Comparison of ENCODE assay signal across 14 cellular contexts in the genomic region with DNA sequence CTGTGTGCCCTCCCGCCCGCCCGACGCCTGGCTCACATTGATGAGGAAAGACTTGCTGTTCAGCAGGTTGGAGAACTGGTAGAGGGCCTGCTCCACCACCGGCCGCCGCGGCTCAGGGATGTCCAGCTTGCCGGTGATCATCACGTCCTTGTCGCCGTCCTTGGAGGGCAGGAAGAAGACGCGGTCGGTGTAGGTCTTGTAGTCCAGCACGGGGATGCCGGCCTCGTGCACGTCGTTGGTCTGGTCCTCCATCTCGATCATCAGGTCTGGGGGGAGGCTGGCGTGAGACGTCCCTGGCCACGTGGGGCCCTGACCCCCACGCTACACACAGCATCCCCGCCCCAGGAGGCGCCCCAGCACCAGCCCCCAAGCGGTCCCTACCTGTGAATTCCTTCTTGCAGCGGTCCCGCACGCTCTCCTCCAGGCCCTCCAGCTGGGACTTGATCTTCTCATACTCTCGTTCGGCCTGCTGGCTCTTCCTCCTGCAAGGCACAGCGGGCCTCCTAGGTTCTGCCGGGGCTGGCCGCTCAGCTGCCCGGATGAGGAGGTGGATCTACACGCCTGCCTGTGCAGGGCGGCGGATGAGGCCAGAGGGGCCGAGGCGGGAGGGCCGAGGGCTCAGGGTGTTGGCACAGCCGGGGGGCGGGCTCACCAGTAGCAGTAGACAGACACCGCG. TPM values are rescaled to one million over a fixed set of nuclear protein-coding genes. Genes with fewer than 3 reads are reported as not detected.
DNase-seq lines count a peak whose midpoint lies in the region; ATAC-seq and TF ChIP-seq lines count a peak whose summit lies in the region.
"Had no signal": no experiment of that assay in that cellular context is flagged by ENCODE, and none has a peak within 500 bp of the region (broad histone marks: within the 10 kb centered on the region; RNA-seq: fewer than 3 reads in every experiment).

No MANE protein-coding gene starts in this region.

- H3K27ac Mint-ChIP-seq in Calu3 (ENCODE audit: unreplicated experiment) = no peak overlapping the region
- H3K27ac Mint-ChIP-seq in CD4-positive, alpha-beta T cell = no peak overlapping the region
- H3K27ac Mint-ChIP-seq: CD8-positive, alpha-beta T cell had no signal

- BruUV-seq in A673 (replicated peaks; lab: Mats Ljungman, UMichigan) (TSS peak; percentile 42), Calu3 (replicated peaks; lab: Mats Ljungman, UMichigan) (no TSS peak)

- no peaks in the 10 kb centered on the region for H3K27me3 Mint-ChIP-seq in Calu3 (ENCODE audit: unreplicated experiment)
- no peaks in the 10 kb centered on the region for H3K27me3 Mint-ChIP-seq in CD4-positive, alpha-beta T cell

- H3K4me3 Mint-ChIP-seq in Calu3 (ENCODE audit: low read depth, unreplicated experiment) = peak overlapping the region; percentile 51
- H3K4me3 Mint-ChIP-seq in CD4-positive, alpha-beta T cell = no peak overlapping the region
- H3K4me3 Mint-ChIP-seq: CD8-positive, alpha-beta T cell had no signal

- H3K36me3 ChIP-seq in A673 (ENCODE audit: insufficient read depth, low read length, poor library complexity, severe bottlenecking) (peaks cover 84% of the 10 kb centered on the region), esophagus (ENCODE audit: control insufficient read depth in 2 of 2, insufficient read depth in 2 of 2, low read length in 1 of 2) (peaks cover 0 to 85% of the 10 kb centered on the region in 2 donors)

- CTCF ChIA-PET in A673 (lab: Charles Lee) = no interaction called here
- CTCF ChIA-PET in Calu3 (lab: Charles Lee) = no interaction called here
- CTCF ChIA-PET in RWPE1 (lab: Yijun Ruan, JAX) = interaction anchor here (0.6 to 1.2 kb wide), 3 partner anchors 8 to 44 kb away, joined by 3 to 4 read pairs (median 3); no protein-coding TSS in a partner anchor
- CTCF ChIA-PET in CD4-positive, alpha-beta T cell (lab: Charles Lee) = no interaction called here

- no peaks in the 10 kb centered on the region for H3K4me1 ChIP-seq in A673 (ENCODE audit: insufficient read depth, low read length, poor library complexity, severe bottlenecking)
- H3K4me1 ChIP-seq in esophagus (ENCODE audit: control insufficient read depth in 2 of 2, insufficient read depth in 2 of 2, low read length in 1 of 2) = peaks cover 3 to 31% of the 10 kb centered on the region in 2 donors
- peaks cover 7% of the 10 kb centered on the region for H3K4me1 ChIP-seq in foreskin keratinocyte
- H3K4me1 ChIP-seq: BE2C had no signal

- intact Hi-C loops in A673 (cut with micrococcal nuclease; ENCODE audit: unreplicated experiment) (no loop called here), Calu3 (cut with micrococcal nuclease; ENCODE audit: unreplicated experiment) (no loop called here)
- intact Hi-C loops in CD4-positive, alpha-beta T cell (cut with DNase I, micrococcal nuclease) = no loop called here

- H3K27me3 ChIP-seq in A673 (replicated peaks; ENCODE audit: insufficient read depth, low read depth, low read length, poor library complexity) (no peaks in the 10 kb centered on the region), esophagus (ENCODE audit: control insufficient read depth in 1 of 2, insufficient read depth in 2 of 2, low read length in 2 of 2) (no peaks in the 10 kb centered on the region), foreskin keratinocyte (no peaks in the 10 kb centered on the region)
- H3K27me3 ChIP-seq in CD4-positive, alpha-beta T cell (ENCODE audit: control insufficient read depth, insufficient read depth, low read length) = no peaks in the 10 kb centered on the region
- H3K27me3 ChIP-seq: BE2C had no signal

- POLR2A ChIA-PET in A673 (lab: Charles Lee; ENCODE audit: low non-redundant PET) = no interaction called here
- POLR2A ChIA-PET in RWPE1 (lab: Yijun Ruan, JAX; ENCODE audit: low non-redundant PET) = no interaction called here
- POLR2A ChIA-PET in CD4-positive, alpha-beta T cell (lab: Charles Lee) = no interaction called here

- no peaks in the 10 kb centered on the region for H3K9me3 Mint-ChIP-seq in Calu3 (ENCODE audit: low read depth, unreplicated experiment)
- no peaks in the 10 kb centered on the region for H3K9me3 Mint-ChIP-seq in CD4-positive, alpha-beta T cell
- H3K9me3 Mint-ChIP-seq: CD8-positive, alpha-beta T cell had no signal

- peaks cover 87% of the 10 kb centered on the region for H3K36me3 Mint-ChIP-seq in Calu3 (ENCODE audit: insufficient read depth, unreplicated experiment)
- H3K36me3 Mint-ChIP-seq in CD4-positive, alpha-beta T cell (ENCODE audit: low read depth) = no peaks in the 10 kb centered on the region

- TF ChIP-seq CTCF in A673 (conservative IDR thresholded peaks at IDR 0.05; ENCODE audit: low read depth, low read length) (no peak), Calu3 (IDR thresholded peaks at IDR 0.05; ENCODE audit: unreplicated experiment) (no peak), RWPE1 (conservative IDR thresholded peaks at IDR 0.05; ENCODE audit: low read depth) (no peak), foreskin keratinocyte (conservative IDR thresholded peaks at IDR 0.05) (no peak)
- no peak for TF ChIP-seq CTCF in CD4-positive, alpha-beta T cell (IDR thresholded peaks at IDR 0.05)

- ATAC-seq in HG03521 (IDR thresholded peaks at IDR 0.05; ENCODE audit: unreplicated experiment) (no peak), foreskin keratinocyte (no peak)
- no peak for ATAC-seq in CD4-positive, alpha-beta T cell (ENCODE audit: poor library complexity)
- ATAC-seq: CD8-positive, alpha-beta T cell had no signal

- 91 to 95% methylated on average over 47 of the region's 47 CpGs for WGBS in esophagus, 2 donors

- peaks cover 7% of the 10 kb centered on the region for H3K4me1 Mint-ChIP-seq in Calu3 (ENCODE audit: low read depth, unreplicated experiment)
- H3K4me1 Mint-ChIP-seq in CD4-positive, alpha-beta T cell (ENCODE audit: low read depth) = no peaks in the 10 kb centered on the region

- no peaks in the 10 kb centered on the region for H3K9me3 ChIP-seq in A673 (ENCODE audit: low read depth, low read length, poor library complexity, severe bottlenecking)
- H3K9me3 ChIP-seq in esophagus (ENCODE audit: control insufficient read depth in 2 of 2, insufficient read depth in 1 of 2, low read depth in 1 of 2, low read length in 1 of 2) = peaks cover 0 to 11% of the 10 kb centered on the region in 2 donors
- H3K9me3 ChIP-seq in CD4-positive, alpha-beta T cell (ENCODE audit: control insufficient read depth, low read length) = no peaks in the 10 kb centered on the region
- H3K9me3 ChIP-seq: BE2C had no signal

- H3K27ac ChIP-seq in A673 (ENCODE audit: low read depth, low read length, poor library complexity, severe bottlenecking) (no peak overlapping the region), RWPE1 (peak overlapping the region; percentile 91), esophagus (ENCODE audit: low read depth in 2 of 2, low read length in 1 of 2) (peak overlapping the region; percentile 22 to 76), foreskin keratinocyte (no peak overlapping the region)
- H3K27ac ChIP-seq in CD4-positive, alpha-beta T cell (ENCODE audit: low read depth, low read length) = no peak overlapping the region
- H3K27ac ChIP-seq: C4-2B, GM23248 had no signal

- H3K4me3 ChIP-seq in A673 (ENCODE audit: low read depth, low read length, poor library complexity, severe bottlenecking) (no peak overlapping the region), esophagus (ENCODE audit: low read depth in 1 of 2, low read length in 2 of 2) (peak overlapping the region in 1 of 2 donors; percentile 40)
- H3K4me3 ChIP-seq: GM23248 had no signal

- DNase-seq in A673 (ENCODE audit: low spot score) (no peak), Calu3 (no peak), RWPE1 (ENCODE audit: low spot score) (no peak), NCI-H1417 treated with DMSO at 0.1 percent for 48 hours (lab: John Stamatoyannopoulos, UW) (no peak), foreskin keratinocyte (no peak)
- DNase-seq in CD4-positive, alpha-beta T cell = no peak
- DNase-seq: BE2C; CD8-positive, alpha-beta T cell; COR-L47; GM23248; KBM-7 had no signal

RNA-seq across cellular contexts. Expression of gene MAPK11, which starts 10.7 kb away (rescaled TPM):
- total RNA-seq in A673 (2021) (5.4 and 10.4 TPM in 2 replicates), Calu3 (2022) (14.3 and 23.7 TPM in 2 replicates), foreskin keratinocyte (4.6 and 6.3 TPM in 2 replicates)
- polyA plus RNA-seq in esophagus (1 to 10 TPM; 5.4 to 6.1 TPM), foreskin keratinocyte (6.1 and 8.5 TPM in 2 replicates)
- 1 to 10 TPM; 4.2 to 4.9 TPM for total RNA-seq in CD4-positive, alpha-beta T cell

RNA-seq across cellular contexts. Expression of gene MAPK12, which starts 19.4 kb away (rescaled TPM):
- total RNA-seq in A673 (2021) (20.8 and 27.5 TPM in 2 replicates), Calu3 (2022) (21.1 and 27.5 TPM in 2 replicates), foreskin keratinocyte (13.8 and 20.4 TPM in 2 replicates)
- polyA plus RNA-seq in esophagus (1 to 10 TPM; 3.0 to 3.4 TPM), foreskin keratinocyte (15.0 and 25.3 TPM in 2 replicates)
- total RNA-seq in CD4-positive, alpha-beta T cell = 1 to 10 TPM; 1.2 to 1.3 TPM

RNA-seq across cellular contexts. Expression of gene PLXNB2, which starts 26.6 kb away (rescaled TPM):
- 155 and 173 TPM in 2 replicates for total RNA-seq in A673 (2021)
- total RNA-seq in Calu3 (2022) = 298 and 337 TPM in 2 replicates
- polyA plus RNA-seq in esophagus = 100 to 1,000 TPM; 107 to 186 TPM
- total RNA-seq in CD4-positive, alpha-beta T cell = 1 to 10 TPM; 2.8 to 3.9 TPM
- total RNA-seq in foreskin keratinocyte = 109 TPM in 2 replicates
- polyA plus RNA-seq in foreskin keratinocyte = 81.8 and 96.0 TPM in 2 replicates

RNA-seq across cellular contexts. Expression of gene HDAC10, which starts 29.8 kb away (rescaled TPM):
- total RNA-seq in A673 (2021) = 38.6 and 42.8 TPM in 2 replicates
- total RNA-seq in Calu3 (2022) = 52.9 and 69.2 TPM in 2 replicates
- polyA plus RNA-seq in esophagus = 10 to 100 TPM; 22.0 to 42.4 TPM
- 10 to 100 TPM; 87.3 to 88.7 TPM for total RNA-seq in CD4-positive, alpha-beta T cell
- 8.3 and 11.7 TPM in 2 replicates for total RNA-seq in foreskin keratinocyte
- 12.7 and 14.0 TPM in 2 replicates for polyA plus RNA-seq in foreskin keratinocyte

RNA-seq across cellular contexts. Expression of gene TUBGCP6, which starts 36.0 kb away (rescaled TPM):
- 31.0 and 33.1 TPM in 2 replicates for total RNA-seq in A673 (2021)
- 49.7 and 54.7 TPM in 2 replicates for total RNA-seq in Calu3 (2022)
- polyA plus RNA-seq in esophagus = 10 to 100 TPM; 19.3 to 37.9 TPM
- total RNA-seq in CD4-positive, alpha-beta T cell = 100 to 1,000 TPM; 124 to 126 TPM
- total RNA-seq in foreskin keratinocyte = 21.6 and 22.6 TPM in 2 replicates
- polyA plus RNA-seq in foreskin keratinocyte = 12.9 and 13.4 TPM in 2 replicates

Comparison
In these comparisons a context has a peak if more than half of its experiments do, and no peak if none do; other contexts are left out.
1. H3K27ac ChIP-seq: peak in RWPE1 (single experiment) and esophagus (2 of 2); none in A673 (single experiment), CD4-positive, alpha-beta T cell (single experiment) and foreskin keratinocyte (single experiment).
2. RNA of gene PLXNB2, which starts 26.6 kb away (total RNA-seq): 298 to 337 TPM in Calu3, 155 to 173 TPM in A673 and 109 TPM in foreskin keratinocyte; 2.8 to 3.9 TPM in CD4-positive, alpha-beta T cell; every median in the first group is over 10 times any median in the second.